28 cellular contexts compared by ENCODE assay signal in genomic region chr3:60290093-60290492, GRCh38.
"Had no signal": no experiment of that assay in that cellular context is flagged by ENCODE, and none has a peak within 500 bp of the region (broad histone marks: within the 10 kb centered on the region; RNA-seq: fewer than 3 reads in every experiment).

No MANE protein-coding gene starts in this region.

- ATAC-seq: activated naive CD8-positive, alpha-beta T cell treated with anti-CD3 and anti-CD28 coated beads, Interleukin-2, amount 50 U/mL, for 24 hours; body of pancreas; effector memory CD8-positive, alpha-beta T cell; gastroesophageal sphincter; left cardiac atrium; left ventricle myocardium superior; psoas muscle had no signal

- H3K9me3 Mint-ChIP-seq: activated naive CD4-positive, alpha-beta T cell treated with anti-CD3 and anti-CD28 coated beads, Interleukin-2, amount 50 U/mL, for 24 hours; effector memory CD8-positive, alpha-beta T cell had no signal

- H3K27me3 ChIP-seq: body of pancreas, cardiac muscle cell, gastroesophageal sphincter, hepatocyte, right atrium auricular region, testis had no signal

- H3K27ac Mint-ChIP-seq: activated naive CD4-positive, alpha-beta T cell treated with anti-CD3 and anti-CD28 coated beads, Interleukin-2, amount 50 U/mL, for 24 hours; activated naive CD8-positive, alpha-beta T cell treated with anti-CD3 and anti-CD28 coated beads, Interleukin-2, amount 50 U/mL, for 24 hours; activated T-helper 1 cell treated with anti-CD3 and anti-CD28 coated beads, Interleukin-12 subunit alpha, Interleukin-12 subunit beta, Interleukin-2, Interleukin-4 antibody, amounts not matched to agents 30 ng/mL and 10 ng/mL and 1 ng/mL, durations not matched to agents 14 hours and 24 hours and 36 hours; effector memory CD8-positive, alpha-beta T cell had no signal

- H3K36me3 ChIP-seq: cardiac muscle cell, gastroesophageal sphincter, right atrium auricular region had no signal

- H3K9me3 ChIP-seq: body of pancreas, gastroesophageal sphincter, psoas muscle, right atrium auricular region, testis had no signal

- H3K4me2 ChIP-seq: hepatocyte had no signal

- H3K4me3 ChIP-seq: body of pancreas, cardiac muscle cell, coronary artery, gastroesophageal sphincter, hepatocyte, psoas muscle, right atrium auricular region, testis had no signal

- H3K4me3 Mint-ChIP-seq: activated naive CD4-positive, alpha-beta T cell treated with anti-CD3 and anti-CD28 coated beads, Interleukin-2, amount 50 U/mL, for 24 hours; activated naive CD8-positive, alpha-beta T cell treated with anti-CD3 and anti-CD28 coated beads, Interleukin-2, amount 50 U/mL, for 24 hours; activated T-helper 1 cell treated with anti-CD3 and anti-CD28 coated beads, Interleukin-12 subunit alpha, Interleukin-12 subunit beta, Interleukin-2, Interleukin-4 antibody, amounts not matched to agents 30 ng/mL and 10 ng/mL and 1 ng/mL, durations not matched to agents 14 hours and 24 hours and 36 hours; effector memory CD8-positive, alpha-beta T cell; nephron had no signal

- H3K79me2 ChIP-seq: hepatocyte, parathyroid adenoma had no signal

- H3K9ac ChIP-seq: parathyroid adenoma had no signal

- H3K27ac ChIP-seq: body of pancreas, cardiac muscle cell, coronary artery, gastroesophageal sphincter, hepatocyte, parathyroid adenoma, psoas muscle, right atrium auricular region, testis had no signal

- H3K4me1 ChIP-seq: body of pancreas, parathyroid adenoma, right atrium auricular region, testis had no signal

- DNase-seq: activated CD4-positive, alpha-beta T cell treated with anti-CD3 and anti-CD28 coated beads for 4 hours; activated CD4-positive, alpha-beta T cell treated with anti-CD3 and anti-CD28 coated beads, Interleukin-2, amount 50 U/mL, for 4 hours; activated CD8-positive, alpha-beta memory T cell treated with anti-CD3 and anti-CD28 coated beads, Interleukin-2, amount 50 U/mL, for 4 hours; activated gamma-delta T cell treated with Interleukin-2 at 50 U/mL for 16 hours; activated naive CD8-positive, alpha-beta T cell treated with anti-CD3 and anti-CD28 coated beads, Interleukin-2, amount 50 U/mL, for 24 hours; activated T-cell treated with anti-CD3 and anti-CD28 coated beads, Interleukin-2, amount 50 U/mL, for 1 hour; amygdala; body of pancreas; cerebellar nuclear complex; effector memory CD8-positive, alpha-beta T cell; left cardiac atrium; left ventricle myocardium superior; nucleus accumbens; psoas muscle; stimulated activated CD4-positive, alpha-beta T cell treated with anti-CD3 and anti-CD28 coated beads, Interleukin-15, amount 100 ng/mL, for 24 hours; stimulated activated CD4-positive, alpha-beta T cell treated with anti-CD3 and anti-CD28 coated beads, Interleukin-2, amount 100 ng/mL, for 24 hours; stimulated activated naive CD4-positive, alpha-beta T cell; testis; trophoblast cell had no signal

- H2AFZ ChIP-seq: hepatocyte, parathyroid adenoma had no signal

- H3K36me3 Mint-ChIP-seq: activated naive CD4-positive, alpha-beta T cell treated with anti-CD3 and anti-CD28 coated beads, Interleukin-2, amount 50 U/mL, for 24 hours had no signal

- H3K27me3 Mint-ChIP-seq: activated naive CD4-positive, alpha-beta T cell treated with anti-CD3 and anti-CD28 coated beads, Interleukin-2, amount 50 U/mL, for 24 hours; activated naive CD8-positive, alpha-beta T cell treated with anti-CD3 and anti-CD28 coated beads, Interleukin-2, amount 50 U/mL, for 24 hours; effector memory CD8-positive, alpha-beta T cell had no signal

- H3K4me1 Mint-ChIP-seq: activated naive CD4-positive, alpha-beta T cell treated with anti-CD3 and anti-CD28 coated beads, Interleukin-2, amount 50 U/mL, for 24 hours had no signal
